In the genomic region with DNA sequence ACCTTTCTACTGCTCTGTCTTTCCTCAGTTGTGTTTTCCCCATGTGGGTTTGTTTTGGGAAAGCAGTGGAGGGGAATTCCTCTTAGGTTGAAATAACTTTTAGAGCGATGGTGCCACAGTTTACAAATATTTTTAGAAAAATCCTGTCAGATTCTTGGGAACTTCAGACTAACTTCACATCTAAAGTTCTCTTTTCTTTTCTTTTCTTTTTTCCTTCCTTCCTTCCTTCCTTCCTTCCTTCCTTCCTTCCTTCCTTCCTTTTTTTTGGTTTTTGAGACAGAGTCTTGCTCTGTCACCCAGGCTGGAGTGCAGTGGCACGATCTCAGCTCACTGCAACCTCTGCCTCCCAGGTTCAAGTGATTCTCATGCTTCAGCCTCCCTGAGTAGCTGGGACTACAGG, we compare ENCODE assay signal across 7 cellular contexts.
DNase-seq lines count a peak whose midpoint lies in the region; ATAC-seq and TF ChIP-seq lines count a peak whose summit lies in the region.
"Not testable (repeated sequence)": the region's sequence is repeated elsewhere in the genome, so short reads cannot be mapped to it uniquely, and the experiment has no call there.

No MANE protein-coding gene starts in this region.

- peak overlapping the region in 3 of 4 donors; percentile 4 to 85 (median 55) for H3K4me3 Mint-ChIP-seq in IgD-negative memory B cell
- H3K4me3 Mint-ChIP-seq in activated naive CD8-positive, alpha-beta T cell treated with anti-CD3 and anti-CD28 coated beads, Interleukin-2, amount 50 U/mL, for 24 hours; osteocyte (ENCODE audit: unreplicated experiment): not testable (repeated sequence)
- peak overlapping the region; percentile 69 for H3K4me3 Mint-ChIP-seq in stimulated activated memory B cell treated with anti-CD40 and anti-IgM and Interleukin-4, amounts not matched to agents 10 μg/mL and 1 μg/mL and 100 μg/mL, for 72 hours

- H3K9me2 ChIP-seq in DOHH2 (replicated peaks; ENCODE audit: control insufficient read depth, low read length): not testable (repeated sequence)

- not testable (repeated sequence) for H3K14ac ChIP-seq in mesenchymal stem cell (ENCODE audit: low read length in 2 of 2)

- peak; percentile 45 for DNase-seq in A673 (ENCODE audit: low spot score)
- not testable (repeated sequence) for DNase-seq in activated naive CD8-positive, alpha-beta T cell treated with anti-CD3 and anti-CD28 coated beads, Interleukin-2, amount 50 U/mL, for 24 hours; mesenchymal stem cell; osteocyte (ENCODE audit: extremely low spot score, unreplicated experiment)

- not testable (repeated sequence) for TF ChIP-seq CTCF in A673 (conservative IDR thresholded peaks at IDR 0.05; ENCODE audit: low read depth, low read length); DOHH2 (IDR thresholded peaks at IDR 0.05; ENCODE audit: low read depth, low read length, poor library complexity, severe bottlenecking); osteocyte (IDR thresholded peaks at IDR 0.05)

- H3K4ac ChIP-seq in mesenchymal stem cell (ENCODE audit: low read depth in 1 of 2, low read length in 2 of 2): not testable (repeated sequence)

- H4K8ac ChIP-seq in mesenchymal stem cell (ENCODE audit: low read length): not testable (repeated sequence)

- not testable (repeated sequence) for H3F3A ChIP-seq in DOHH2 (ENCODE audit: control insufficient read depth, insufficient read depth)

- H2AFZ ChIP-seq in mesenchymal stem cell (ENCODE audit: low read depth, low read length): not testable (repeated sequence)

- WGBS in mesenchymal stem cell: 99% methylated on average over 2 of the region's 2 CpGs

- not testable (repeated sequence) for H4K91ac ChIP-seq in mesenchymal stem cell (ENCODE audit: low read length)

- not testable (repeated sequence) for H3K27me3 ChIP-seq in A673 (replicated peaks; ENCODE audit: insufficient read depth, low read depth, low read length, poor library complexity); DOHH2 (ENCODE audit: control insufficient read depth, low read length); mesenchymal stem cell (ENCODE audit: control insufficient read depth in 1 of 2, insufficient read depth in 1 of 2, low read length in 2 of 2)

- POLR2A ChIA-PET in A673 (lab: Charles Lee; ENCODE audit: low non-redundant PET): not testable (repeated sequence)

- H3K9ac ChIP-seq in mesenchymal stem cell (ENCODE audit: low read length): not testable (repeated sequence)

- H3K4me1 Mint-ChIP-seq in IgD-negative memory B cell (peaks cover 68 to 83% (median 81%) of the 10 kb centered on the region in 3 donors), osteocyte (ENCODE audit: unreplicated experiment) (peaks cover 68% of the 10 kb centered on the region)
- peaks cover 61% of the 10 kb centered on the region for H3K4me1 Mint-ChIP-seq in activated naive CD8-positive, alpha-beta T cell treated with anti-CD3 and anti-CD28 coated beads, Interleukin-2, amount 50 U/mL, for 24 hours
- peaks cover 89% of the 10 kb centered on the region for H3K4me1 Mint-ChIP-seq in stimulated activated memory B cell treated with anti-CD40 and anti-IgM and Interleukin-4, amounts not matched to agents 10 μg/mL and 1 μg/mL and 100 μg/mL, for 72 hours

- H3K4me2 ChIP-seq in DOHH2 (ENCODE audit: low read length): peak overlapping the region; percentile 32
- H3K4me2 ChIP-seq in mesenchymal stem cell (ENCODE audit: low read length, poor library complexity, severe bottlenecking): not testable (repeated sequence)

- not testable (repeated sequence) for H2AK5ac ChIP-seq in mesenchymal stem cell (ENCODE audit: low read length, severe bottlenecking)

- H3K4me1 ChIP-seq in A673 (ENCODE audit: insufficient read depth, low read length, poor library complexity, severe bottlenecking) (peaks cover 80% of the 10 kb centered on the region), DOHH2 (ENCODE audit: control insufficient read depth, low read length) (peaks cover 70% of the 10 kb centered on the region), mesenchymal stem cell (ENCODE audit: control insufficient read depth, insufficient read depth, low read depth, low read length) (peaks cover 16% of the 10 kb centered on the region)

- H3K4me3 ChIP-seq in A673 (ENCODE audit: low read depth, low read length, poor library complexity, severe bottlenecking); DOHH2 (ENCODE audit: low read length); mesenchymal stem cell (ENCODE audit: insufficient read depth in 1 of 2, low read depth in 1 of 2, low read length in 2 of 2): not testable (repeated sequence)

- not testable (repeated sequence) for H3K18ac ChIP-seq in mesenchymal stem cell (ENCODE audit: low read depth in 1 of 2, low read length in 2 of 2)

- H3K79me1 ChIP-seq in mesenchymal stem cell (replicated peaks; ENCODE audit: low read length, poor library complexity, severe bottlenecking): peaks cover 11% of the 10 kb centered on the region

- BruUV-seq in A673 (replicated peaks; lab: Mats Ljungman, UMichigan): not testable (repeated sequence)

- not testable (repeated sequence) for H3K9me3 Mint-ChIP-seq in IgD-negative memory B cell; activated naive CD8-positive, alpha-beta T cell treated with anti-CD3 and anti-CD28 coated beads, Interleukin-2, amount 50 U/mL, for 24 hours; osteocyte (ENCODE audit: unreplicated experiment); stimulated activated memory B cell treated with anti-CD40 and anti-IgM and Interleukin-4, amounts not matched to agents 10 μg/mL and 1 μg/mL and 100 μg/mL, for 72 hours

- not testable (repeated sequence) for H2BK15ac ChIP-seq in mesenchymal stem cell (ENCODE audit: low read depth, poor library complexity, severe bottlenecking)

- peaks cover 95% of the 10 kb centered on the region for H3K79me2 ChIP-seq in DOHH2 (ENCODE audit: control insufficient read depth, low read length)

- H3K27ac ChIP-seq in A673 (ENCODE audit: low read depth, low read length, poor library complexity, severe bottlenecking) (peak overlapping the region; percentile 64), mesenchymal stem cell (ENCODE audit: low read length, poor library complexity, severe bottlenecking) (peak overlapping the region; percentile 26)
- H3K27ac ChIP-seq in DOHH2 (ENCODE audit: low read depth, low read length): not testable (repeated sequence)

- not testable (repeated sequence) for H3K36me3 ChIP-seq in A673 (ENCODE audit: insufficient read depth, low read length, poor library complexity, severe bottlenecking); DOHH2 (ENCODE audit: control insufficient read depth, low read length); mesenchymal stem cell (ENCODE audit: control insufficient read depth in 1 of 2, insufficient read depth in 2 of 2, low read depth in 1 of 2, low read length in 2 of 2)

- H3K9me3 ChIP-seq in A673 (ENCODE audit: low read depth, low read length, poor library complexity, severe bottlenecking); DOHH2 (ENCODE audit: control insufficient read depth, insufficient read depth, low read length); mesenchymal stem cell (ENCODE audit: control insufficient read depth, low read length): not testable (repeated sequence)

- not testable (repeated sequence) for H2BK5ac ChIP-seq in mesenchymal stem cell (ENCODE audit: low read depth, low read length, poor library complexity, severe bottlenecking)

- not testable (repeated sequence) for H2BK120ac ChIP-seq in mesenchymal stem cell (ENCODE audit: low read depth, low read length)

- H4K20me1 ChIP-seq in DOHH2 (ENCODE audit: control insufficient read depth, insufficient read depth, low read depth, low read length): not testable (repeated sequence)

- CTCF ChIA-PET in A673 (lab: Charles Lee): not testable (repeated sequence)

- H3K27ac Mint-ChIP-seq in IgD-negative memory B cell: peak overlapping the region in 2 of 3 donors; percentile 25 to 45
- H3K27ac Mint-ChIP-seq in activated naive CD8-positive, alpha-beta T cell treated with anti-CD3 and anti-CD28 coated beads, Interleukin-2, amount 50 U/mL, for 24 hours: peak overlapping the region; percentile 51
- peak overlapping the region; percentile 51 for H3K27ac Mint-ChIP-seq in osteocyte (ENCODE audit: unreplicated experiment)
- peak overlapping the region; percentile 77 for H3K27ac Mint-ChIP-seq in stimulated activated memory B cell treated with anti-CD40 and anti-IgM and Interleukin-4, amounts not matched to agents 10 μg/mL and 1 μg/mL and 100 μg/mL, for 72 hours

- not testable (repeated sequence) for H2BK12ac ChIP-seq in mesenchymal stem cell (ENCODE audit: low read length in 2 of 2)

- H3K27me3 Mint-ChIP-seq in IgD-negative memory B cell; activated naive CD8-positive, alpha-beta T cell treated with anti-CD3 and anti-CD28 coated beads, Interleukin-2, amount 50 U/mL, for 24 hours; osteocyte (ENCODE audit: unreplicated experiment); stimulated activated memory B cell treated with anti-CD40 and anti-IgM and Interleukin-4, amounts not matched to agents 10 μg/mL and 1 μg/mL and 100 μg/mL, for 72 hours: not testable (repeated sequence)

- not testable (repeated sequence) for ATAC-seq in activated naive CD8-positive, alpha-beta T cell treated with anti-CD3 and anti-CD28 coated beads, Interleukin-2, amount 50 U/mL, for 24 hours; stimulated activated memory B cell treated with anti-CD40 and anti-IgM and Interleukin-4, amounts not matched to agents 10 μg/mL and 1 μg/mL and 100 μg/mL, for 72 hours

- H3K36me3 Mint-ChIP-seq in IgD-negative memory B cell; activated naive CD8-positive, alpha-beta T cell treated with anti-CD3 and anti-CD28 coated beads, Interleukin-2, amount 50 U/mL, for 24 hours (ENCODE audit: low read depth); osteocyte (ENCODE audit: unreplicated experiment); stimulated activated memory B cell treated with anti-CD40 and anti-IgM and Interleukin-4, amounts not matched to agents 10 μg/mL and 1 μg/mL and 100 μg/mL, for 72 hours: not testable (repeated sequence)

- intact Hi-C loops in A673 (cut with micrococcal nuclease; ENCODE audit: unreplicated experiment): not testable (repeated sequence)

- H3K23ac ChIP-seq in mesenchymal stem cell (ENCODE audit: low read length in 2 of 2): not testable (repeated sequence)
